ENCODE assay signal across 8 cellular contexts in the genomic region with DNA sequence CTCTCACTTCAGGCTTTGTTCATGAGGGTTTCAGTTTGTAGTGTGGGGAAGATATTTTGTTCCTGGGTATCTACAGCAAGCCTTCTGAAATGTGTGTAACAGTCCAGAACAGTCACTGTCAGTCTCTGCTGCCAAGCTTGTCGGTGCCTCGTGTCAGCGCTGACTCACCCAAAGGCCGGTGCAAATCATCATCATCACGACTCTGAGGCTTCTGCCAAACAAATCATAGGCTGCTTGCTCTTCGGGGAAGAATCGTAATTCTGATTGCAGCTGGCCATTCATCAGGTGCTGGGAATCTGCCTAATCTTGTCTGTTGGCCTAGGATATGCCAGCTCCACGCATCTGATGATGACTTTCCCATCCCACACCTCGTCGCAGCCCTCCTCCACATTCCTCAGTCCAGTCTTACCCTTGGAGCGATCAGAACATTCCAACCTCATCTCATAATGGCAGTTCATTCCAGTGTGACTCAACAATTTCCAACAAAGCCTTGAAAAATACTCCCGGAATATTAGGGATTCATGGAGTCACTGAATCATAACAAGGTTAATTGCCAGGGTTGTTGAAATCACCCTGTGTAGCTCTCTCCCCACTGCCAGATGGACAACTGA. TPM values are rescaled to one million over a fixed set of nuclear protein-coding genes. Genes with fewer than 3 reads are reported as not detected.
A peak's percentile ranks its signal among the peaks of the same experiment; 100 is the strongest.
DNase-seq lines count a peak whose midpoint lies in the region; ATAC-seq and TF ChIP-seq lines count a peak whose summit lies in the region.

No MANE protein-coding gene starts in this region.

- H3K4me3 Mint-ChIP-seq in activated naive CD4-positive, alpha-beta T cell treated with anti-CD3 and anti-CD28 coated beads for 36 hours, result no peak overlapping the region
- H3K4me3 Mint-ChIP-seq in endodermal cell, result no peak overlapping the region

- H3K27ac ChIP-seq in tibial artery, result peak overlapping the region in 1 of 2 donors; percentile 26
- H3K27ac ChIP-seq in endodermal cell (ENCODE audit: low read depth, low read length), result no peak overlapping the region

- H3K4me1 ChIP-seq in tibial artery (peaks cover 0 to 15% (median 8%) of the 10 kb centered on the region in 4 donors), endodermal cell (ENCODE audit: control insufficient read depth, insufficient read depth, low read length) (no peaks in the 10 kb centered on the region)

- intact Hi-C loops in activated naive CD4-positive, alpha-beta T cell treated with anti-CD3 and anti-CD28 coated beads for 36 hours (cut with micrococcal nuclease), result no loop called here
- intact Hi-C loops in tibial artery (cut with DNase I; ENCODE audit: low total_unique reads), result no loop called here

- no peaks in the 10 kb centered on the region for H3K36me3 Mint-ChIP-seq in activated naive CD4-positive, alpha-beta T cell treated with anti-CD3 and anti-CD28 coated beads for 36 hours (ENCODE audit: low read depth)
- H3K36me3 Mint-ChIP-seq in endodermal cell (ENCODE audit: low read depth), result no peaks in the 10 kb centered on the region

- H3K4me3 ChIP-seq in astrocyte of the cerebellum (ENCODE audit: low read depth, low read length) (no peak overlapping the region), tibial artery (peak overlapping the region in 1 of 2 donors; percentile 18), endodermal cell (ENCODE audit: low read length) (no peak overlapping the region)

- CTCF ChIA-PET in activated naive CD4-positive, alpha-beta T cell treated with anti-CD3 and anti-CD28 coated beads for 36 hours (lab: Charles Lee), result interaction anchor here (0.8 kb wide), 1 partner anchor 31 kb away, joined by 3 read pairs; no protein-coding TSS in a partner anchor

- in situ Hi-C loops in astrocyte of the cerebellum (cut with HindIII; ENCODE audit: low sequenced_read_pairs), result no loop called here

- no peaks in the 10 kb centered on the region for H3K9me3 Mint-ChIP-seq in activated naive CD4-positive, alpha-beta T cell treated with anti-CD3 and anti-CD28 coated beads for 36 hours
- H3K9me3 Mint-ChIP-seq in endodermal cell, result no peaks in the 10 kb centered on the region

- ATAC-seq in GM19397 (IDR thresholded peaks at IDR 0.05; ENCODE audit: unreplicated experiment), result no peak

- no peaks in the 10 kb centered on the region for H3K27me3 Mint-ChIP-seq in activated naive CD4-positive, alpha-beta T cell treated with anti-CD3 and anti-CD28 coated beads for 36 hours (ENCODE audit: low read depth)
- no peaks in the 10 kb centered on the region for H3K27me3 Mint-ChIP-seq in endodermal cell (ENCODE audit: insufficient read depth)

- DNase-seq in activated naive CD4-positive, alpha-beta T cell treated with anti-CD3 and anti-CD28 coated beads for 36 hours, result peak; percentile 21
- DNase-seq in activated naive CD4-positive, alpha-beta T cell treated with anti-CD3 and anti-CD28 coated beads, Interleukin-2, amount 50 U/mL, for 16 hours, result no peak
- DNase-seq in astrocyte of the cerebellum (ENCODE audit: low read depth), result peak; percentile 87
- DNase-seq in kidney glomerular epithelial cell (lab: John Stamatoyannopoulos, UW), result peak; percentile 100
- DNase-seq in tibial artery, result peak; percentile 80 to 84
- DNase-seq in cortex of kidney (lab: John Stamatoyannopoulos, UW), result no peak
- DNase-seq in endodermal cell, result no peak

- 89 to 95% methylated on average over 11 to 12 of the region's 12 CpGs for WGBS in endodermal cell (ENCODE audit: insufficient coverage in 1 of 2, insufficient read length in 1 of 2), 2 experiments

- H3K4me1 Mint-ChIP-seq in activated naive CD4-positive, alpha-beta T cell treated with anti-CD3 and anti-CD28 coated beads for 36 hours (ENCODE audit: low read depth), result no peaks in the 10 kb centered on the region
- H3K4me1 Mint-ChIP-seq in endodermal cell, result no peaks in the 10 kb centered on the region

- H3K9ac ChIP-seq in endodermal cell (ENCODE audit: extremely low read depth, low read length, poor library complexity, severe bottlenecking), result no peak overlapping the region

- TF ChIP-seq CTCF in astrocyte of the cerebellum (IDR thresholded peaks at IDR 0.05; ENCODE audit: low read depth, low read length, missing control alignments), result no peak
- TF ChIP-seq CTCF in tibial artery (IDR thresholded peaks at IDR 0.05), result no peak
- no peak for TF ChIP-seq CTCF in endodermal cell (conservative IDR thresholded peaks at IDR 0.05)

- no peaks in the 10 kb centered on the region for H3K9me3 ChIP-seq in tibial artery
- no peaks in the 10 kb centered on the region for H3K9me3 ChIP-seq in endodermal cell (ENCODE audit: control insufficient read depth, low read length)

- H3K27me3 ChIP-seq in tibial artery, result no peaks in the 10 kb centered on the region
- H3K27me3 ChIP-seq in endodermal cell (ENCODE audit: control insufficient read depth, insufficient read depth, low read length, poor library complexity, severe bottlenecking), result no peaks in the 10 kb centered on the region

- H3K36me3 ChIP-seq in tibial artery (no peaks in the 10 kb centered on the region), endodermal cell (ENCODE audit: control insufficient read depth, insufficient read depth, low read length) (no peaks in the 10 kb centered on the region)

- H3K27ac Mint-ChIP-seq in activated naive CD4-positive, alpha-beta T cell treated with anti-CD3 and anti-CD28 coated beads for 36 hours, result no peak overlapping the region
- H3K27ac Mint-ChIP-seq in endodermal cell, result no peak overlapping the region

RNA-seq across cellular contexts. Expression of a gene that starts 40.9 kb away (rescaled TPM):
- under 1 TPM in 1 of 2 experiments, not detected in 1; 0.24 TPM for total RNA-seq in activated naive CD4-positive, alpha-beta T cell treated with anti-CD3 and anti-CD28 coated beads for 36 hours
- total RNA-seq in endodermal cell, result not detected
- polyA plus RNA-seq in endodermal cell (2013, experiment 1 of 2), result 0.68 TPM
- 1.6 TPM for polyA plus RNA-seq in endodermal cell (2013, experiment 2 of 2)

Comparison
In these comparisons a context has a peak if more than half of its experiments do, and no peak if none do; other contexts are left out.
1. DNase-seq: peak in activated naive CD4-positive, alpha-beta T cell treated with anti-CD3 and anti-CD28 coated beads for 36 hours (single experiment), astrocyte of the cerebellum (single experiment), kidney glomerular epithelial cell (single experiment) and tibial artery (2 of 2); none in activated naive CD4-positive, alpha-beta T cell treated with anti-CD3 and anti-CD28 coated beads, Interleukin-2, amount 50 U/mL, for 16 hours (single experiment), cortex of kidney (single experiment) and endodermal cell (single experiment).